ENCODE assay signal across 8 cellular contexts in genomic region chr13:40666058-40666904, GRCh38. TPM values are rescaled to one million over a fixed set of nuclear protein-coding genes. Genes with fewer than 3 reads are reported as not detected.
A peak's percentile ranks its signal among the peaks of the same experiment; 100 is the strongest.
DNase-seq lines count a peak whose midpoint lies in the region; ATAC-seq and TF ChIP-seq lines count a peak whose summit lies in the region.

TSS of gene FOXO1 (minus strand) at chr13:40666641. CDS start at chr13:40666212, 429 bp downstream.

- H3K9me3 ChIP-seq in OCI-LY7 (ENCODE audit: low read length) (no peaks in the 10 kb centered on the region), mucosa of rectum (ENCODE audit: control insufficient read depth in 2 of 2, low read length in 2 of 2) (no peaks in the 10 kb centered on the region)

- H3K4me2 ChIP-seq in OCI-LY7 (ENCODE audit: low read length), result peak within 1 kb of the TSS; percentile 94

- intact Hi-C loops in OCI-LY7 (cut with micrococcal nuclease; ENCODE audit: unreplicated experiment), result loop anchor here (1.0 to 10.0 kb wide), 7 partner anchors 77 to 599 kb away; no protein-coding TSS in a partner anchor

- H3K4me1 ChIP-seq in OCI-LY7 (ENCODE audit: insufficient read depth, low read length, poor library complexity, severe bottlenecking) (peaks cover 39% of the 10 kb centered on the region), mucosa of rectum (ENCODE audit: control insufficient read depth in 2 of 2, insufficient read depth in 2 of 2, low read length in 2 of 2) (peaks cover 13 to 18% of the 10 kb centered on the region in 2 donors)

- H3K36me3 ChIP-seq in OCI-LY7 (ENCODE audit: insufficient read depth, low read length), result peaks cover 24% of the 10 kb centered on the region
- no peaks in the 10 kb centered on the region for H3K36me3 ChIP-seq in mucosa of rectum (ENCODE audit: control insufficient read depth in 2 of 2, insufficient read depth in 2 of 2, low read length in 2 of 2)

- peaks cover 58% of the 10 kb centered on the region for H3K79me2 ChIP-seq in OCI-LY7 (ENCODE audit: insufficient read depth, low read depth, low read length)

- TF ChIP-seq CTCF in OCI-LY7 (conservative IDR thresholded peaks at IDR 0.05; ENCODE audit: low read length) (no peak), epithelial cell of proximal tubule (conservative IDR thresholded peaks at IDR 0.05; ENCODE audit: low read depth, low read length) (no peak)

- H3K27me3 ChIP-seq in mucosa of rectum (ENCODE audit: control insufficient read depth in 2 of 2, insufficient read depth in 2 of 2, low read length in 2 of 2), result no peaks in the 10 kb centered on the region

- H3K27ac ChIP-seq in OCI-LY7 (ENCODE audit: low read depth, low read length, poor library complexity, severe bottlenecking), result peak within 1 kb of the TSS; percentile 83
- peak within 1 kb of the TSS; percentile 97 to 99 for H3K27ac ChIP-seq in mucosa of rectum (ENCODE audit: low read depth in 2 of 2, low read length in 2 of 2)

- peak; percentile 33 for DNase-seq in CMK (ENCODE audit: low read depth)
- DNase-seq in OCI-LY7 (ENCODE audit: low spot score), result peak; percentile 93
- DNase-seq in activated T-cell treated with anti-CD3 and anti-CD28 coated beads for 48 hours (ENCODE audit: low read depth), result peak; percentile 91
- no peak for DNase-seq in epithelial cell of proximal tubule (ENCODE audit: low read depth)
- DNase-seq in stimulated activated CD8-positive, alpha-beta memory T cell treated with anti-CD3 and anti-CD28 coated beads, Interleukin-4, amount 100 ng/mL, for 4 hours (ENCODE audit: low read depth in 2 of 2, low spot score in 1 of 2), result peak; percentile 63 to 78

- POLR2A ChIA-PET in OCI-LY7 (lab: Charles Lee), result interaction anchor here (0.6 to 1.4 kb wide), 4 partner anchors 12 to 344 kb away, joined by 3 to 7 read pairs (median 4); no protein-coding TSS in a partner anchor

- peaks cover 5% of the 10 kb centered on the region; the same call in 1 of the 2 replicates for H4K20me1 ChIP-seq in OCI-LY7 (ENCODE audit: insufficient read depth, low read length)

- no TSS peak for BruUV-seq in OCI-LY7 (replicated peaks; lab: Mats Ljungman, UMichigan)

- ATAC-seq in GM19438 (IDR thresholded peaks at IDR 0.05; ENCODE audit: low read depth, unreplicated experiment) (peak; percentile 40), HG03565 (IDR thresholded peaks at IDR 0.05; ENCODE audit: unreplicated experiment) (peak; percentile 45)

- peak within 1 kb of the TSS; percentile 38; the same call in 1 of the 2 replicates for H2AFZ ChIP-seq in OCI-LY7 (ENCODE audit: low read length)

- peak within 1 kb of the TSS; percentile 91 for H3K4me3 ChIP-seq in OCI-LY7 (ENCODE audit: low read depth, low read length, poor library complexity, severe bottlenecking)
- peak within 1 kb of the TSS; percentile 91 for H3K4me3 ChIP-seq in epithelial cell of proximal tubule (ENCODE audit: low read depth, low read length)
- peak within 1 kb of the TSS; percentile 85 to 90 for H3K4me3 ChIP-seq in mucosa of rectum (ENCODE audit: low read length in 2 of 2)

- CTCF ChIA-PET in OCI-LY7 (lab: Charles Lee; ENCODE audit: unreplicated experiment), result no interaction called here

- peak within 1 kb of the TSS; percentile 85 to 99 for H3K9ac ChIP-seq in mucosa of rectum (ENCODE audit: low read depth in 1 of 2, low read length in 2 of 2)

- H3K9me2 ChIP-seq in OCI-LY7 (ENCODE audit: insufficient read depth, low read length), result no peaks in the 10 kb centered on the region

RNA-seq across cellular contexts. Expression of gene FOXO1, which starts in this region (rescaled TPM):
- 24.0 and 29.2 TPM in 2 replicates for total RNA-seq in OCI-LY7 (2014; rRNA removed; shearing (Covaris generic))
- total RNA-seq in OCI-LY7 (2022) (42.1 and 46.5 TPM in 2 replicates), epithelial cell of proximal tubule (4.3 and 6.3 TPM in 2 replicates)
